1 cellular context compared by ENCODE assay signal in the genomic region with DNA sequence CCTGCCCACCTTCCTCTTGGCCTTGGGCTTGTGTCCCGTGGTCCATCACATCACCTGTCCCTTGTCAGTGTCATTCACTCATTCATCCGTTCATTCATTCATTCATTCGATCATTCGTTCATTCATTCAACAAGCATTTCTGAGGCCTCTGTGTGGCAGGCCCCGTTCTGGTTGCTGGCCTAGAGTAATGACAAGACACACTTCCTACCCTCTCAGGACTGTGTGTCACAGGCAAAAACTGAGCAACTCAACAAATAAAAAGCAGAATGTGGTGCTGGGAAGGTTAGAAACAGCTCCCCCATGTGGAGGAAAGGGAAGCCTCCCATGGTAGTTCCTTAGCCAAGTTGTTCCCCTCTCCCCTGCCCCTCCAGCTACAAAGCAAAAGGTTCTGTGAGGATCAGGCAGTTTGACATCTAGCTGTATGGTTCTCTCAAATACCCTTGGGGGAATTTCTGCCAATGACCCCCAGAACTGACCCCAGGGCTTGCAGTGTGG.
TF ChIP-seq lines count a peak whose summit lies in the region.

No MANE protein-coding gene starts in this region.

TF ChIP-seq in IMR-90, 13 proteins besides CTCF, POLR2A, EP300 and RAD21:
- TF ChIP-seq, protein P1, sequence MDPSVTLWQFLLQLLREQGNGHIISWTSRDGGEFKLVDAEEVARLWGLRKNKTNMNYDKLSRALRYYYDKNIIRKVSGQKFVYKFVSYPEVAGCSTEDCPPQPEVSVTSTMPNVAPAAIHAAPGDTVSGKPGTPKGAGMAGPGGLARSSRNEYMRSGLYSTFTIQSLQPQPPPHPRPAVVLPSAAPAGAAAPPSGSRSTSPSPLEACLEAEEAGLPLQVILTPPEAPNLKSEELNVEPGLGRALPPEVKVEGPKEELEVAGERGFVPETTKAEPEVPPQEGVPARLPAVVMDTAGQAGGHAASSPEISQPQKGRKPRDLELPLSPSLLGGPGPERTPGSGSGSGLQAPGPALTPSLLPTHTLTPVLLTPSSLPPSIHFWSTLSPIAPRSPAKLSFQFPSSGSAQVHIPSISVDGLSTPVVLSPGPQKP (IDR thresholded peaks at IDR 0.05; ENCODE audit: borderline replicate concordance, low read depth, low read length): no peak
- TF ChIP-seq, protein P2, sequence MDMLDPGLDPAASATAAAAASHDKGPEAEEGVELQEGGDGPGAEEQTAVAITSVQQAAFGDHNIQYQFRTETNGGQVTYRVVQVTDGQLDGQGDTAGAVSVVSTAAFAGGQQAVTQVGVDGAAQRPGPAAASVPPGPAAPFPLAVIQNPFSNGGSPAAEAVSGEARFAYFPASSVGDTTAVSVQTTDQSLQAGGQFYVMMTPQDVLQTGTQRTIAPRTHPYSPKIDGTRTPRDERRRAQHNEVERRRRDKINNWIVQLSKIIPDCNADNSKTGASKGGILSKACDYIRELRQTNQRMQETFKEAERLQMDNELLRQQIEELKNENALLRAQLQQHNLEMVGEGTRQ (IDR thresholded peaks at IDR 0.05; ENCODE audit: low read depth, low read length): no peak
- TF ChIP-seq SMC3 (IDR thresholded peaks at IDR 0.05; ENCODE audit: low read depth, low read length) (peak; percentile 49), FOS (IDR thresholded peaks at IDR 0.05; ENCODE audit: low read depth, low read length) (no peak)
